ENCODE assay signal across 8 cellular contexts in the genomic region with DNA sequence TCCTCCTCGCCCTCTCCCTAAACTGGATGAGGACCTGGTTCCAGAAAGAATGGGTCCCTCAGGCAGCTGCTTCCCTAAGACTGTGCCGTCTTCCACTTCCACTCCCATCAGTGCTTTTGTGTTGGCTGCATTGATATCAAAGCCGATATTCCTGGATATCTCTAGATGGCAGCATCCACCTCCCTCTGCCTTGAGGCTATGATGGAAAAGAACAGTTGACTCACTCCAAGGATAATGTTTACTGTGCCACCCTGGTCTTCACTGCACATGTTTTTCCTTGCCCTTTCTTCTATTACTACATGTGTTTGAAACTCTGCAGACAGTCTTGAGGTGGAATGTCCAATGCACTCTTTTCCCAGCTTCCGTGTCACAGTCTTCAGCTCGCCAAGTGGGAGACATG.
A peak's percentile ranks its signal among the peaks of the same experiment; 100 is the strongest.
DNase-seq lines count a peak whose midpoint lies in the region; ATAC-seq and TF ChIP-seq lines count a peak whose summit lies in the region.

No MANE protein-coding gene starts in this region.

- H3K9ac ChIP-seq in SK-N-MC (ENCODE audit: insufficient read length) (no peak overlapping the region), skeletal muscle satellite cell (ENCODE audit: low read depth, low read length) (no peak overlapping the region)

- H3K27me3 ChIP-seq in skeletal muscle satellite cell (ENCODE audit: control insufficient read depth, insufficient read depth, low read length): peaks cover 41% of the 10 kb centered on the region

- peaks cover 4% of the 10 kb centered on the region for H3K4me1 ChIP-seq in skeletal muscle satellite cell (ENCODE audit: control insufficient read depth, insufficient read depth, low read length)

- H3K36me3 ChIP-seq in SK-N-MC (ENCODE audit: insufficient read depth, low read length) (no peaks in the 10 kb centered on the region), skeletal muscle satellite cell (ENCODE audit: insufficient read depth, low read length) (no peaks in the 10 kb centered on the region)

- peak overlapping the region; percentile 24 for H3K4me2 ChIP-seq in skeletal muscle satellite cell (ENCODE audit: low read length)

- no peak overlapping the region for H3K27ac ChIP-seq in SK-N-MC

- DNase-seq in HEK293T (ENCODE audit: extremely low spot score): peak; percentile 35
- peak; percentile 8 for DNase-seq in SK-N-MC (ENCODE audit: low read depth, low spot score)
- peak; percentile 17 for DNase-seq in foreskin melanocyte
- no peak for DNase-seq in NCI-H1048 (lab: John Stamatoyannopoulos, UW)
- DNase-seq in ureter (ENCODE audit: low spot score): no peak
- no peak for DNase-seq in UCSD-AML1 (lab: John Stamatoyannopoulos, UW; ENCODE audit: unreplicated experiment)

- no peaks in the 10 kb centered on the region for H3K9me3 ChIP-seq in SK-N-MC (ENCODE audit: low read depth, low read length)
- no peaks in the 10 kb centered on the region for H3K9me3 ChIP-seq in skeletal muscle satellite cell (replicated peaks; ENCODE audit: low read length)

- CTCF ChIA-PET in HEK293T (lab: Yijun Ruan, JAX): interaction anchor here (0.5 kb wide), 1 partner anchor 995 kb away, joined by 4 read pairs; no protein-coding TSS in a partner anchor

- POLR2A ChIA-PET in HEK293T (lab: Yijun Ruan, JAX): no interaction called here

- no peak for ATAC-seq in GM21717 (IDR thresholded peaks at IDR 0.05; ENCODE audit: unreplicated experiment)

- H3K4me3 ChIP-seq in SK-N-MC (no peak overlapping the region), skeletal muscle satellite cell (ENCODE audit: low read length) (no peak overlapping the region)

TF ChIP-seq in HEK293T, 16 proteins besides CTCF, POLR2A, EP300 and RAD21:
- no peak for TF ChIP-seq ARNT (IDR thresholded peaks at IDR 0.05)
- no peak for TF ChIP-seq BHLHE40 (IDR thresholded peaks at IDR 0.05; ENCODE audit: borderline replicate concordance)
TF ChIP-seq in HEK293T: peak in this region for 0.

Comparison
In these comparisons a context has a peak if more than half of its experiments do, and no peak if none do; other contexts are left out.
1. DNase-seq: peak in HEK293T (single experiment), SK-N-MC (single experiment) and foreskin melanocyte (single experiment); none in NCI-H1048 (single experiment), ureter (single experiment) and UCSD-AML1 (single experiment).